23 cellular contexts compared by ENCODE assay signal in genomic region chr11:100949443-100949842, GRCh38.
DNase-seq lines count a peak whose midpoint lies in the region; FAIRE-seq and TF ChIP-seq lines count a peak whose summit lies in the region.
"Had no signal": no experiment of that assay in that cellular context is flagged by ENCODE, and none has a peak within 500 bp of the region (broad histone marks: within the 10 kb centered on the region; RNA-seq: fewer than 3 reads in every experiment).

No MANE protein-coding gene starts in this region.

- H3K4me3 ChIP-seq in A673 (ENCODE audit: low read depth, low read length, poor library complexity, severe bottlenecking) (peak overlapping the region; percentile 12), lower leg skin (ENCODE audit: low read depth, poor library complexity, severe bottlenecking) (no peak overlapping the region)
- H3K4me3 ChIP-seq: GM12878, GM23338, K562 had no signal

- peak; percentile 98 for DNase-seq in A673 (ENCODE audit: low spot score)
- no peak for DNase-seq in GM12891 (ENCODE audit: insufficient read length, low spot score)
- peak; percentile 5 for DNase-seq in UCSD-AML1 (lab: John Stamatoyannopoulos, UW; ENCODE audit: unreplicated experiment)
- peak; percentile 34 for DNase-seq in left kidney (ENCODE audit: low read depth, low spot score)
- DNase-seq in COR-L47 (lab: John Stamatoyannopoulos, UW), result no peak
- DNase-seq in lower leg skin (ENCODE audit: low spot score in 2 of 2), result no peak
- no peak for DNase-seq in amygdala (lab: John Stamatoyannopoulos, UW)
- DNase-seq: 8988T; BE2C; C1 segment of cervical spinal cord; Caco-2; CD4-positive, CD25-positive, alpha-beta regulatory T cell; CD8-positive, alpha-beta memory T cell; DMS79 treated with DMSO at 0.1 percent for 48 hours; EL; HCEC 1CT; IMR-90 had no signal

- no peaks in the 10 kb centered on the region for H3K27me3 ChIP-seq in A673 (replicated peaks; ENCODE audit: insufficient read depth, low read depth, low read length, poor library complexity)
- H3K27me3 ChIP-seq: BE2C had no signal

- no peaks in the 10 kb centered on the region for H3K36me3 ChIP-seq in A673 (ENCODE audit: insufficient read depth, low read length, poor library complexity, severe bottlenecking)
- H3K36me3 ChIP-seq: BE2C had no signal

- TF ChIP-seq CTCF in A673 (conservative IDR thresholded peaks at IDR 0.05; ENCODE audit: low read depth, low read length), result no peak
- no peak for TF ChIP-seq CTCF in lower leg skin (IDR thresholded peaks at IDR 0.05)

- no TSS peak for BruUV-seq in A673 (replicated peaks; lab: Mats Ljungman, UMichigan)

- H3K9me3 ChIP-seq in A673 (ENCODE audit: low read depth, low read length, poor library complexity, severe bottlenecking), result no peaks in the 10 kb centered on the region
- H3K9me3 ChIP-seq: BE2C, Caco-2 had no signal

- peak overlapping the region; percentile 94 for H3K27ac ChIP-seq in A673 (ENCODE audit: low read depth, low read length, poor library complexity, severe bottlenecking)

- WGBS in lower leg skin, 2 donors, result 67 to 75% methylated on average over 2 of the region's 2 CpGs

- POLR2A ChIA-PET in A673 (lab: Charles Lee; ENCODE audit: low non-redundant PET), result no interaction called here

- H3K4me1 ChIP-seq in A673 (ENCODE audit: insufficient read depth, low read length, poor library complexity, severe bottlenecking), result peaks cover 46% of the 10 kb centered on the region
- H3K4me1 ChIP-seq: BE2C, Caco-2 had no signal

- peak; percentile 54 for FAIRE-seq in GM12891 (lab: Jason Lieb, UNC)
- FAIRE-seq: D721Med, GM12878, GM18507, H54, K562 had no signal

- intact Hi-C loops in A673 (cut with micrococcal nuclease; ENCODE audit: unreplicated experiment), result loop anchor here (5.0 kb wide), 2 partner anchors 142 to 867 kb away; no protein-coding TSS in a partner anchor
- intact Hi-C loops in lower leg skin (cut with DNase I; ENCODE audit: low total_unique reads), result no loop called here

- CTCF ChIA-PET in A673 (lab: Charles Lee), result no interaction called here

- TF ChIP-seq POLR2A in GM12891 (IDR thresholded peaks at IDR 0.05; ENCODE audit: low read depth, low read length) (no peak), lower leg skin (IDR thresholded peaks at IDR 0.05) (no peak)

TF ChIP-seq in GM12891, 5 proteins besides CTCF, POLR2A, EP300 and RAD21:
- TF ChIP-seq PAX5 (IDR thresholded peaks at IDR 0.05; ENCODE audit: insufficient read depth, low read length, severe bottlenecking) (no peak), SPI1 (IDR thresholded peaks at IDR 0.05; ENCODE audit: low read depth, low read length) (no peak), TAF1 (IDR thresholded peaks at IDR 0.05; ENCODE audit: low read depth, low read length) (no peak), POLR2AphosphoS5 (IDR thresholded peaks at IDR 0.05; ENCODE audit: low read depth, low read length) (no peak), POU2F2 (IDR thresholded peaks at IDR 0.05; ENCODE audit: low read depth, low read length) (no peak)
TF ChIP-seq in GM12891: peak in this region for 0.

Comparison
In these comparisons a context has a peak if more than half of its experiments do, and no peak if none do; other contexts are left out.
1. DNase-seq: peak in A673 (single experiment), UCSD-AML1 (single experiment) and left kidney (single experiment); none in GM12891 (single experiment), COR-L47 (single experiment), lower leg skin (0 of 2) and amygdala (0 of 56).